8 cellular contexts compared by ENCODE assay signal in genomic region chr3:32502944-32503286, GRCh38. TPM values are rescaled to one million over a fixed set of nuclear protein-coding genes. Genes with fewer than 3 reads are reported as not detected.
DNase-seq lines count a peak whose midpoint lies in the region; ATAC-seq, FAIRE-seq and TF ChIP-seq lines count a peak whose summit lies in the region.

No MANE protein-coding gene starts in this region.

- intact Hi-C loops in cardiac septum (cut with DNase I) (loop anchor here (2.0 kb wide), 1 partner anchor 68 kb away; the partner anchor contains the start of gene DYNC1LI1), activated B cell treated with CpG ODN at 0.5 μM for 24 hours (cut with micrococcal nuclease) (loop anchor here (1.0 to 10.0 kb wide), 9 partner anchors 9 to 971 kb away; partner anchors contain the start of genes CNOT10 and STT3B), tibial artery (cut with DNase I; ENCODE audit: low total_unique reads) (loop anchor here (10.0 kb wide), 1 partner anchor 72 kb away; the partner anchor contains the start of gene DYNC1LI1)

- DNase-seq in cardiac muscle cell (ENCODE audit: low read depth in 1 of 2, low spot score in 1 of 2) (no peak), cardiac septum (ENCODE audit: low spot score) (no peak), activated B cell treated with CpG ODN at 0.5 μM for 24 hours (no peak), keratinocyte (ENCODE audit: low read depth, low spot score) (no peak), tibial artery (no peak), KG1 (lab: John Stamatoyannopoulos, UW) (no peak), GM10248 (ENCODE audit: extremely low spot score) (no peak), GF-D8 (lab: John Stamatoyannopoulos, UW) (no peak)

- no peaks in the 10 kb centered on the region for H3K9me1 ChIP-seq in keratinocyte (ENCODE audit: control insufficient read depth, extremely low read depth, insufficient read depth, low read length)

- H3K79me2 ChIP-seq in keratinocyte (ENCODE audit: control insufficient read depth, insufficient read depth, low read length) = peaks cover 33% of the 10 kb centered on the region

- peaks cover 37% of the 10 kb centered on the region for H3K4me1 Mint-ChIP-seq in activated B cell treated with CpG ODN at 0.5 μM for 24 hours

- no peak for FAIRE-seq in keratinocyte (lab: Jason Lieb, UNC)

- H3K4me3 ChIP-seq in cardiac muscle cell (peak overlapping the region; percentile 91), keratinocyte (ENCODE audit: control insufficient read depth in 2 of 3, extremely low read depth in 1 of 3, insufficient read depth in 2 of 3, low read depth in 1 of 3, low read length in 3 of 3) (peak overlapping the region; percentile 57 to 80 (median 70)), tibial artery (peak overlapping the region; percentile 95 to 99)

- H3K36me3 Mint-ChIP-seq in activated B cell treated with CpG ODN at 0.5 μM for 24 hours (ENCODE audit: low read depth) = peaks cover 25% of the 10 kb centered on the region

- H3K9me3 Mint-ChIP-seq in activated B cell treated with CpG ODN at 0.5 μM for 24 hours = no peaks in the 10 kb centered on the region

- peak overlapping the region; percentile 90 for H3K4me2 ChIP-seq in keratinocyte (ENCODE audit: control insufficient read depth, extremely low read depth, insufficient read depth, low read depth, low read length)

- H3K27ac ChIP-seq in cardiac muscle cell (peak overlapping the region; percentile 88), keratinocyte (ENCODE audit: control insufficient read depth, insufficient read depth, low read length) (no peak overlapping the region), tibial artery (peak overlapping the region; percentile 93 to 99)

- H3K4me1 ChIP-seq in cardiac muscle cell (ENCODE audit: low read depth) (peaks cover 13% of the 10 kb centered on the region), keratinocyte (ENCODE audit: control insufficient read depth, extremely low read depth, insufficient read depth, low read length) (peaks cover 8% of the 10 kb centered on the region), tibial artery (peaks cover 0 to 19% (median 8%) of the 10 kb centered on the region in 4 donors)

- TF ChIP-seq CTCF in cardiac muscle cell (IDR thresholded peaks at IDR 0.05; ENCODE audit: low read depth, low read length) (no peak), activated B cell treated with CpG ODN at 0.5 μM for 24 hours (IDR thresholded peaks at IDR 0.05) (no peak), keratinocyte (optimal IDR thresholded peaks at IDR 0.05 in 1 of 3, IDR thresholded peaks at IDR 0.05 in 1 of 3, conservative IDR thresholded peaks at IDR 0.05 in 1 of 3; ENCODE audit: extremely low read depth in 1 of 3, insufficient read depth in 2 of 3, low read length in 3 of 3) (no peak), tibial artery (IDR thresholded peaks at IDR 0.05) (no peak), GM10248 (IDR thresholded peaks at IDR 0.05; ENCODE audit: control extremely low read depth, extremely low read depth, low read depth, missing control alignments) (no peak)

- no peaks in the 10 kb centered on the region for H3K36me3 ChIP-seq in cardiac muscle cell
- H3K36me3 ChIP-seq in keratinocyte (ENCODE audit: control insufficient read depth in 2 of 2, extremely low read depth in 1 of 2, insufficient read depth in 2 of 2, low read length in 2 of 2) = no peaks in the 10 kb centered on the region
- H3K36me3 ChIP-seq in tibial artery = no peaks in the 10 kb centered on the region

- POLR2A ChIA-PET in activated B cell treated with CpG ODN at 0.5 μM for 24 hours (lab: Charles Lee) (interaction anchor here (0.6 to 2.4 kb wide), 17 partner anchors 9 to 970 kb away, joined by 3 to 17 read pairs (median 4); partner anchors contain the start of genes CMTM7, CNOT10, DYNC1LI1 and STT3B), GM10248 (lab: Yijun Ruan, JAX) (interaction anchor here (0.6 kb wide), 1 partner anchor 68 kb away, joined by 3 read pairs; the partner anchor contains the start of gene DYNC1LI1)

- H3K9me3 ChIP-seq in cardiac muscle cell (ENCODE audit: low read depth) (no peaks in the 10 kb centered on the region), keratinocyte (ENCODE audit: control insufficient read depth, low read depth, low read length) (no peaks in the 10 kb centered on the region), tibial artery (no peaks in the 10 kb centered on the region)

- H3K9ac ChIP-seq in keratinocyte (ENCODE audit: control insufficient read depth, extremely low read depth, insufficient read depth, low read length) = no peak overlapping the region

- H2AFZ ChIP-seq in keratinocyte (ENCODE audit: control insufficient read depth, low read length) = peak overlapping the region; percentile 98

- H3K27ac Mint-ChIP-seq in activated B cell treated with CpG ODN at 0.5 μM for 24 hours = peak overlapping the region; percentile 90

- no peaks in the 10 kb centered on the region for H3K27me3 Mint-ChIP-seq in activated B cell treated with CpG ODN at 0.5 μM for 24 hours

- H3K4me3 Mint-ChIP-seq in activated B cell treated with CpG ODN at 0.5 μM for 24 hours = peak overlapping the region; percentile 98

- dilution Hi-C loops in keratinocyte (cut with MboI; ENCODE audit: extremely low pct_ligation_motif_present, low sequenced_read_pairs) = no loop called here

- no peaks in the 10 kb centered on the region for H4K20me1 ChIP-seq in keratinocyte (ENCODE audit: control insufficient read depth, extremely low read depth, insufficient read depth, low read length)

- no peak for ATAC-seq in activated B cell treated with CpG ODN at 0.5 μM for 24 hours (ENCODE audit: low read depth)

- CTCF ChIA-PET in activated B cell treated with CpG ODN at 0.5 μM for 24 hours (lab: Charles Lee) (interaction anchor here (0.9 to 1.6 kb wide), 2 partner anchors 11 to 35 kb away, joined by 3 to 5 read pairs; no protein-coding TSS in a partner anchor), GM10248 (lab: Yijun Ruan, JAX) (interaction anchor here (1.1 kb wide), 1 partner anchor 9 kb away, joined by 3 read pairs; no protein-coding TSS in a partner anchor)

- H3K27me3 ChIP-seq in cardiac muscle cell (no peaks in the 10 kb centered on the region), keratinocyte (ENCODE audit: control insufficient read depth, extremely low read depth, insufficient read depth, low read length) (no peaks in the 10 kb centered on the region), tibial artery (no peaks in the 10 kb centered on the region)

RNA-seq across cellular contexts. Expression of gene CMTM6, which starts 0.3 kb away (rescaled TPM):
- total RNA-seq in cardiac muscle cell (24.5 and 61.7 TPM in 2 replicates), cardiac septum (15.4 TPM), activated B cell treated with CpG ODN at 0.5 μM for 24 hours (84.6 and 90.1 TPM in 2 replicates)
- polyA plus RNA-seq in cardiac muscle cell (39.5 and 39.9 TPM in 2 replicates), keratinocyte (47.7 to 85.4 TPM (median 55.4 TPM) in 3 replicates)
- 14.2 TPM for polyA plus RNA-seq in keratinocyte (2011; ENCODE audit: low read depth)
- 36.9 and 76.7 TPM in 2 replicates for polyA plus RNA-seq in keratinocyte (2011; cell fraction: cytosol; rRNA removed)
- 36.9 and 51.8 TPM in 2 replicates for polyA plus RNA-seq in keratinocyte (2011; cell fraction: nucleus; rRNA removed)
- 37.8 and 53.8 TPM in 2 replicates for polyA plus RNA-seq in keratinocyte (2012; ENCODE audit: low replicate concordance)
- 13.9 to 54.1 TPM (median 26.7 TPM) in 3 replicates for polyA minus RNA-seq in keratinocyte
- 48.2 TPM for polyA minus RNA-seq in keratinocyte (2011; cell fraction: cytosol; rRNA and poly(A)+ RNA removed)
- 23.8 and 46.4 TPM in 2 replicates for polyA minus RNA-seq in keratinocyte (2011; cell fraction: nucleus; rRNA and poly(A)+ RNA removed)
